1 cellular context compared by ENCODE assay signal in genomic region chr12:93098077-93098476, GRCh38.
A peak's percentile ranks its signal among the peaks of the same experiment; 100 is the strongest.
TF ChIP-seq lines count a peak whose summit lies in the region.

No MANE protein-coding gene starts in this region.

TF ChIP-seq in K562, 482 proteins besides CTCF, POLR2A, EP300 and RAD21 (continued from another document and continues in another):
- TF ChIP-seq PTTG1 (tag; IDR thresholded peaks at IDR 0.05; ENCODE audit: low read depth) (0 out of 2 replicates have a peak, but pooled peaks have one; percentile 24), SMARCA5 (IDR thresholded peaks at IDR 0.05) (peak; percentile 76; the same call in 1 of the 2 replicates), MTA3 (IDR thresholded peaks at IDR 0.05; ENCODE audit: borderline replicate concordance) (0 out of 2 replicates have a peak, but pooled peaks have one; percentile 21), MCM7 (IDR thresholded peaks at IDR 0.05) (no peak), SMAD4 (CRISPR knock-in tag; conservative IDR thresholded peaks at IDR 0.05) (peak; percentile 56), YY1 (IDR thresholded peaks at IDR 0.05; ENCODE audit: borderline replicate concordance in 1 of 3, control insufficient read depth in 1 of 3, extremely low read depth in 1 of 3, insufficient read depth in 3 of 3, insufficient read length in 1 of 3, insufficient replicate concordance in 2 of 3, low read depth in 1 of 3, low read length in 2 of 3) (peak in 2 of 3 experiments; percentile 71 to 87), EWSR1 (IDR thresholded peaks at IDR 0.05; ENCODE audit: borderline replicate concordance, low read depth, partially characterized antibody) (no peak), MAZ (CRISPR knock-in tag; conservative IDR thresholded peaks at IDR 0.05 in 1 of 2, IDR thresholded peaks at IDR 0.05 in 1 of 2) (0 out of 4 replicates have a peak, but pooled peaks of 1 of the 2 experiments have one; percentile 43), CXXC5 (CRISPR knock-in tag; IDR thresholded peaks at IDR 0.05) (peak; percentile 48; the same call in 1 of the 2 replicates), DPF2 (IDR thresholded peaks at IDR 0.05) (peak; percentile 22; the same call in 1 of the 2 replicates), ZNF639 (CRISPR knock-in tag; conservative IDR thresholded peaks at IDR 0.05 in 1 of 2, IDR thresholded peaks at IDR 0.05 in 1 of 2) (peak in 1 of 2 experiments; percentile 65; a peak in 1 of 4 replicates), MEIS2 (IDR thresholded peaks at IDR 0.05; ENCODE audit: partially characterized antibody) (no peak), NFRKB (IDR thresholded peaks at IDR 0.05; ENCODE audit: low read depth) (peak; percentile 48; the same call in 1 of the 2 replicates), MAFG (tag; conservative IDR thresholded peaks at IDR 0.05) (no peak), POLR2AphosphoS5 (IDR thresholded peaks at IDR 0.05; ENCODE audit: control insufficient read depth, insufficient read depth, low read depth, low read length) (no peak), THAP12 (CRISPR knock-in tag; IDR thresholded peaks at IDR 0.05) (no peak), ZNF699 (CRISPR knock-in tag; IDR thresholded peaks at IDR 0.05; ENCODE audit: insufficient replicate concordance) (no peak), ESRRB (CRISPR knock-in tag; IDR thresholded peaks at IDR 0.05; ENCODE audit: borderline replicate concordance) (no peak), PTRF (tag; IDR thresholded peaks at IDR 0.05) (0 out of 2 replicates have a peak, but pooled peaks have one; percentile 62), GABPA (tag; conservative IDR thresholded peaks at IDR 0.05; ENCODE audit: low read depth) (no peak), NR2C1 (IDR thresholded peaks at IDR 0.05) (no peak), NR2C1 (tag; IDR thresholded peaks at IDR 0.05) (peak; percentile 68; the same call in 1 of the 2 replicates), HDGF (IDR thresholded peaks at IDR 0.05) (0 out of 2 replicates have a peak, but pooled peaks have one; percentile 52), LARP7 (IDR thresholded peaks at IDR 0.05) (no peak), ETV1 (tag; conservative IDR thresholded peaks at IDR 0.05; ENCODE audit: low read depth) (no peak), SMARCC2 (IDR thresholded peaks at IDR 0.05; ENCODE audit: low read depth) (no peak), SMC3 (conservative IDR thresholded peaks at IDR 0.05; ENCODE audit: insufficient read depth, low read depth, low read length) (peak; percentile 54), ZNF384 (IDR thresholded peaks at IDR 0.05; ENCODE audit: low read depth, low read length) (0 out of 2 replicates have a peak, but pooled peaks have one; percentile 25), ZNF143 (CRISPR knock-in tag; IDR thresholded peaks at IDR 0.05) (no peak), BACH1 (tag; IDR thresholded peaks at IDR 0.05) (peak; percentile 66; the same call in 1 of the 2 replicates), ZKSCAN8 (CRISPR knock-in tag; IDR thresholded peaks at IDR 0.05) (0 out of 2 replicates have a peak, but pooled peaks have one; percentile 36), TOE1 (IDR thresholded peaks at IDR 0.05; ENCODE audit: borderline replicate concordance) (0 out of 2 replicates have a peak, but pooled peaks have one; percentile 29), TOE1 (CRISPR knock-in tag; IDR thresholded peaks at IDR 0.05; ENCODE audit: borderline replicate concordance, low read depth) (no peak), SMARCE1 (IDR thresholded peaks at IDR 0.05) (0 out of 2 replicates have a peak, but pooled peaks have one; percentile 19), PREB (CRISPR knock-in tag; IDR thresholded peaks at IDR 0.05) (no peak), PHB (CRISPR knock-in tag; IDR thresholded peaks at IDR 0.05) (no peak), RCOR1 (IDR thresholded peaks at IDR 0.05; ENCODE audit: borderline replicate concordance in 1 of 2, low read depth in 2 of 2, low read length in 2 of 2) (0 out of 4 replicates have a peak, but pooled peaks of 1 of the 2 experiments have one; percentile 26), CBX3 (IDR thresholded peaks at IDR 0.05; ENCODE audit: borderline replicate concordance in 1 of 2, low read length in 2 of 2) (peak in 1 of 2 experiments; percentile 70; a peak in 2 of 3 replicates), TRIM28 (IDR thresholded peaks at IDR 0.05) (no peak), ZNF668 (CRISPR knock-in tag; IDR thresholded peaks at IDR 0.05) (no peak), ZNF644 (tag; IDR thresholded peaks at IDR 0.05; ENCODE audit: low read depth) (peak; percentile 57; the same call in 1 of the 2 replicates), ZBTB7A (IDR thresholded peaks at IDR 0.05; ENCODE audit: borderline replicate concordance, control insufficient read depth, low read depth, low read length) (no peak), ZNF175 (CRISPR knock-in tag; IDR thresholded peaks at IDR 0.05; ENCODE audit: low read depth) (peak; percentile 71), ARID1B (IDR thresholded peaks at IDR 0.05) (peak; percentile 23; the same call in 1 of the 2 replicates)
- TF ChIP-seq, protein P1, sequence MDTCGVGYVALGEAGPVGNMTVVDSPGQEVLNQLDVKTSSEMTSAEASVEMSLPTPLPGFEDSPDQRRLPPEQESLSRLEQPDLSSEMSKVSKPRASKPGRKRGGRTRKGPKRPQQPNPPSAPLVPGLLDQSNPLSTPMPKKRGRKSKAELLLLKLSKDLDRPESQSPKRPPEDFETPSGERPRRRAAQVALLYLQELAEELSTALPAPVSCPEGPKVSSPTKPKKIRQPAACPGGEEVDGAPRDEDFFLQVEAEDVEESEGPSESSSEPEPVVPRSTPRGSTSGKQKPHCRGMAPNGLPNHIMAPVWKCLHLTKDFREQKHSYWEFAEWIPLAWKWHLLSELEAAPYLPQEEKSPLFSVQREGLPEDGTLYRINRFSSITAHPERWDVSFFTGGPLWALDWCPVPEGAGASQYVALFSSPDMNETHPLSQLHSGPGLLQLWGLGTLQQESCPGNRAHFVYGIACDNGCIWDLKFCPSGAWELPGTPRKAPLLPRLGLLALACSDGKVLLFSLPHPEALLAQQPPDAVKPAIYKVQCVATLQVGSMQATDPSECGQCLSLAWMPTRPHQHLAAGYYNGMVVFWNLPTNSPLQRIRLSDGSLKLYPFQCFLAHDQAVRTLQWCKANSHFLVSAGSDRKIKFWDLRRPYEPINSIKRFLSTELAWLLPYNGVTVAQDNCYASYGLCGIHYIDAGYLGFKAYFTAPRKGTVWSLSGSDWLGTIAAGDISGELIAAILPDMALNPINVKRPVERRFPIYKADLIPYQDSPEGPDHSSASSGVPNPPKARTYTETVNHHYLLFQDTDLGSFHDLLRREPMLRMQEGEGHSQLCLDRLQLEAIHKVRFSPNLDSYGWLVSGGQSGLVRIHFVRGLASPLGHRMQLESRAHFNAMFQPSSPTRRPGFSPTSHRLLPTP (IDR thresholded peaks at IDR 0.05; ENCODE audit: borderline replicate concordance, extremely low read depth, insufficient read length), result no peak
- TF ChIP-seq, protein P2, sequence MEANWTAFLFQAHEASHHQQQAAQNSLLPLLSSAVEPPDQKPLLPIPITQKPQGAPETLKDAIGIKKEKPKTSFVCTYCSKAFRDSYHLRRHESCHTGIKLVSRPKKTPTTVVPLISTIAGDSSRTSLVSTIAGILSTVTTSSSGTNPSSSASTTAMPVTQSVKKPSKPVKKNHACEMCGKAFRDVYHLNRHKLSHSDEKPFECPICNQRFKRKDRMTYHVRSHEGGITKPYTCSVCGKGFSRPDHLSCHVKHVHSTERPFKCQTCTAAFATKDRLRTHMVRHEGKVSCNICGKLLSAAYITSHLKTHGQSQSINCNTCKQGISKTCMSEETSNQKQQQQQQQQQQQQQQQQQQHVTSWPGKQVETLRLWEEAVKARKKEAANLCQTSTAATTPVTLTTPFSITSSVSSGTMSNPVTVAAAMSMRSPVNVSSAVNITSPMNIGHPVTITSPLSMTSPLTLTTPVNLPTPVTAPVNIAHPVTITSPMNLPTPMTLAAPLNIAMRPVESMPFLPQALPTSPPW (CRISPR knock-in tag; IDR thresholded peaks at IDR 0.05), result peak; percentile 16; the same call in 1 of the 2 replicates
- TF ChIP-seq, protein P3, sequence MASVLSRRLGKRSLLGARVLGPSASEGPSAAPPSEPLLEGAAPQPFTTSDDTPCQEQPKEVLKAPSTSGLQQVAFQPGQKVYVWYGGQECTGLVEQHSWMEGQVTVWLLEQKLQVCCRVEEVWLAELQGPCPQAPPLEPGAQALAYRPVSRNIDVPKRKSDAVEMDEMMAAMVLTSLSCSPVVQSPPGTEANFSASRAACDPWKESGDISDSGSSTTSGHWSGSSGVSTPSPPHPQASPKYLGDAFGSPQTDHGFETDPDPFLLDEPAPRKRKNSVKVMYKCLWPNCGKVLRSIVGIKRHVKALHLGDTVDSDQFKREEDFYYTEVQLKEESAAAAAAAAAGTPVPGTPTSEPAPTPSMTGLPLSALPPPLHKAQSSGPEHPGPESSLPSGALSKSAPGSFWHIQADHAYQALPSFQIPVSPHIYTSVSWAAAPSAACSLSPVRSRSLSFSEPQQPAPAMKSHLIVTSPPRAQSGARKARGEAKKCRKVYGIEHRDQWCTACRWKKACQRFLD (CRISPR knock-in tag; IDR thresholded peaks at IDR 0.05), result peak; percentile 87
- TF ChIP-seq, protein P4, sequence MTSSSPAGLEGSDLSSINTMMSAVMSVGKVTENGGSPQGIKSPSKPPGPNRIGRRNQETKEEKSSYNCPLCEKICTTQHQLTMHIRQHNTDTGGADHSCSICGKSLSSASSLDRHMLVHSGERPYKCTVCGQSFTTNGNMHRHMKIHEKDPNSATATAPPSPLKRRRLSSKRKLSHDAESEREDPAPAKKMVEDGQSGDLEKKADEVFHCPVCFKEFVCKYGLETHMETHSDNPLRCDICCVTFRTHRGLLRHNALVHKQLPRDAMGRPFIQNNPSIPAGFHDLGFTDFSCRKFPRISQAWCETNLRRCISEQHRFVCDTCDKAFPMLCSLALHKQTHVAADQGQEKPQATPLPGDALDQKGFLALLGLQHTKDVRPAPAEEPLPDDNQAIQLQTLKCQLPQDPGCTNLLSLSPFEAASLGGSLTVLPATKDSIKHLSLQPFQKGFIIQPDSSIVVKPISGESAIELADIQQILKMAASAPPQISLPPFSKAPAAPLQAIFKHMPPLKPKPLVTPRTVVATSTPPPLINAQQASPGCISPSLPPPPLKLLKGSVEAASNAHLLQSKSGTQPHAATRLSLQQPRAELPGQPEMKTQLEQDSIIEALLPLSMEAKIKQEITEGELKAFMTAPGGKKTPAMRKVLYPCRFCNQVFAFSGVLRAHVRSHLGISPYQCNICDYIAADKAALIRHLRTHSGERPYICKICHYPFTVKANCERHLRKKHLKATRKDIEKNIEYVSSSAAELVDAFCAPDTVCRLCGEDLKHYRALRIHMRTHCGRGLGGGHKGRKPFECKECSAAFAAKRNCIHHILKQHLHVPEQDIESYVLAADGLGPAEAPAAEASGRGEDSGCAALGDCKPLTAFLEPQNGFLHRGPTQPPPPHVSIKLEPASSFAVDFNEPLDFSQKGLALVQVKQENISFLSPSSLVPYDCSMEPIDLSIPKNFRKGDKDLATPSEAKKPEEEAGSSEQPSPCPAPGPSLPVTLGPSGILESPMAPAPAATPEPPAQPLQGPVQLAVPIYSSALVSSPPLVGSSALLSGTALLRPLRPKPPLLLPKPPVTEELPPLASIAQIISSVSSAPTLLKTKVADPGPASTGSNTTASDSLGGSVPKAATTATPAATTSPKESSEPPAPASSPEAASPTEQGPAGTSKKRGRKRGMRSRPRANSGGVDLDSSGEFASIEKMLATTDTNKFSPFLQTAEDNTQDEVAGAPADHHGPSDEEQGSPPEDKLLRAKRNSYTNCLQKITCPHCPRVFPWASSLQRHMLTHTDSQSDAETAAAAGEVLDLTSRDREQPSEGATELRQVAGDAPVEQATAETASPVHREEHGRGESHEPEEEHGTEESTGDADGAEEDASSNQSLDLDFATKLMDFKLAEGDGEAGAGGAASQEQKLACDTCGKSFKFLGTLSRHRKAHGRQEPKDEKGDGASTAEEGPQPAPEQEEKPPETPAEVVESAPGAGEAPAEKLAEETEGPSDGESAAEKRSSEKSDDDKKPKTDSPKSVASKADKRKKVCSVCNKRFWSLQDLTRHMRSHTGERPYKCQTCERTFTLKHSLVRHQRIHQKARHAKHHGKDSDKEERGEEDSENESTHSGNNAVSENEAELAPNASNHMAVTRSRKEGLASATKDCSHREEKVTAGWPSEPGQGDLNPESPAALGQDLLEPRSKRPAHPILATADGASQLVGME (CRISPR knock-in tag; IDR thresholded peaks at IDR 0.05), result no peak
